ENCODE assay signal across 8 cellular contexts in the genomic region with DNA sequence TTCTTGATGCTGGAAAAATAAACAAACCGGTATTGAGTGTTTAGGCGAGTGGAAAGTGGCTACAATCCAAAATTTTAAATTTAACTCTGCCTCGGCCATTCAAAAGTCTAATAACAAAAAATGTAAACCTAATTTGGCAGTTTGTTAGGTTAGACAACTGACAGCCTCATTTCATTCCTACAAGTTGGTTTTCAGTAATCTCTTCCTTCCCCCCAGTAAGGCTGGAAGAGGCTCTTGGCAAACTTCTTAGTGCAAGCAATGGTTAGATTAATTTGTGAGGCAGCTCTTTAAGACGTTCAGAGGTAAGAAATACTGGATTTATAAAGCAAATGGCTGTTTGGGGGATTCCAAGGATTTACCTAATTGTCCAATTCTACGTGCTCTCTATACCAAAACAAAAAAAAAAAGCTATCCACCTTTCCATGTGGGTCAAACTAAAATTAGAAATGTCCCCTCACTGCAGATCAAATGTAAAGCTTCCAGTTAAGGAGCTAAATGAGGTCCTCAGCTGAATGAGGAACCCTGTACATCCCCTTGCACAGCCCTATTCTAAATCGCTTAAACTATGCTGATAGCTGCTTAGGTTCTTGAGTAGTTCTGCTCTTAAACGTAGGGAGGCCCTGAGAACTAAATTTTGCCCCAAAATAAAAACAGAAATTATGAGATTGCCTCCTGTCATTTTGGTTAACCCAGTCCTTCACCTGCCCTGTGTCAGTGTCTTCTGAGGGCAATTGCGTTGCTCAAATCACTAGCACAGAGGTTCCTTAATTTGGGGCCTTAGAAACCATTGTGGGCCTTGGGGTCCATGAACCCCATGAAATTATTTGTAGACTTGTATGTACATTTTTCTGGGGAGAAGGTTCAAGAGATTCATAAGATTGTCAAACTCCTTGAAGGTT. TPM values are rescaled to one million over a fixed set of nuclear protein-coding genes. Genes with fewer than 3 reads are reported as not detected.
A peak's percentile ranks its signal among the peaks of the same experiment; 100 is the strongest.
DNase-seq lines count a peak whose midpoint lies in the region; ATAC-seq and TF ChIP-seq lines count a peak whose summit lies in the region.

No MANE protein-coding gene starts in this region.

- intact Hi-C loops in heart right ventricle (cut with DNase I): loop anchor here in 2 of 10 donors (1.0 to 5.0 kb wide), 2 partner anchors 9 to 46 kb away; no protein-coding TSS in a partner anchor
- intact Hi-C loops in cardiac septum (cut with DNase I): no loop called here
- intact Hi-C loops in aorta (cut with DNase I): no loop called here

- H3K27ac ChIP-seq in heart right ventricle: peak overlapping the region in 8 of 10 donors; percentile 50 to 99 (median 97)
- H3K27ac ChIP-seq in liver (ENCODE audit: low read depth in 1 of 2, low read length in 2 of 2): peak overlapping the region; percentile 21 to 40
- no peak overlapping the region for H3K27ac ChIP-seq in aorta (ENCODE audit: low read depth in 1 of 2, low read length in 2 of 2)

- ATAC-seq in heart right ventricle (no peak), aorta (ENCODE audit: low FRiP score) (no peak)
- no peak for ATAC-seq in activated naive CD8-positive, alpha-beta T cell treated with anti-CD3 and anti-CD28 coated beads, Interleukin-2, amount 10 ng/mL, durations not matched to agents 7 days and 5 days (ENCODE audit: low read depth)

- H3K27me3 Mint-ChIP-seq in activated naive CD8-positive, alpha-beta T cell treated with anti-CD3 and anti-CD28 coated beads, Interleukin-2, amount 10 ng/mL, durations not matched to agents 7 days and 5 days: no peaks in the 10 kb centered on the region

- TF ChIP-seq RAD21 in liver (IDR thresholded peaks at IDR 0.05): no peak

- H3K4me1 Mint-ChIP-seq in activated naive CD8-positive, alpha-beta T cell treated with anti-CD3 and anti-CD28 coated beads, Interleukin-2, amount 10 ng/mL, durations not matched to agents 7 days and 5 days: peaks cover 25% of the 10 kb centered on the region

- H3K4me3 ChIP-seq in heart right ventricle (peak overlapping the region; percentile 63 to 97 (median 76)), liver (ENCODE audit: low read depth in 1 of 3, low read length in 3 of 3) (peak overlapping the region; percentile 1 to 92 (median 67)), aorta (ENCODE audit: low read length in 2 of 2) (peak overlapping the region; percentile 41 to 48)

- DNase-seq in heart right ventricle: no peak
- DNase-seq in cardiac septum (ENCODE audit: low spot score): no peak
- no peak for DNase-seq in activated naive CD8-positive, alpha-beta T cell treated with anti-CD3 and anti-CD28 coated beads, Interleukin-2, amount 10 ng/mL, durations not matched to agents 7 days and 5 days
- DNase-seq in aorta: peak; percentile 1 to 4
- no peak for DNase-seq in GM13976 (ENCODE audit: low spot score)
- DNase-seq in H4 (ENCODE audit: low spot score): no peak
- DNase-seq in NCI-H187 (lab: John Stamatoyannopoulos, UW): no peak

- 25 to 27% methylated on average over 8 of the region's 8 CpGs for WGBS in heart right ventricle, 2 donors
- 28% methylated on average over 8 of the region's 8 CpGs for WGBS in liver
- 10 to 12% methylated on average over 8 of the region's 8 CpGs for WGBS in aorta, 2 donors

- POLR2A ChIA-PET in activated naive CD8-positive, alpha-beta T cell treated with anti-CD3 and anti-CD28 coated beads, Interleukin-2, amount 10 ng/mL, durations not matched to agents 7 days and 5 days (lab: Charles Lee): interaction anchor here (0.6 to 8.8 kb wide), 17 partner anchors 9 to 595 kb away, joined by 3 to 290 read pairs (median 4); a partner anchor contains a TSS

- TF ChIP-seq CTCF in heart right ventricle (IDR thresholded peaks at IDR 0.05): no peak
- TF ChIP-seq CTCF in liver (IDR thresholded peaks at IDR 0.05; ENCODE audit: low read depth, low read length, missing input control): no peak
- no peak for TF ChIP-seq CTCF in GM13976 (IDR thresholded peaks at IDR 0.05; ENCODE audit: borderline replicate concordance, control extremely low read depth, extremely low read depth, insufficient read depth, missing control alignments)

- H3K36me3 ChIP-seq in heart right ventricle: no peaks in the 10 kb centered on the region
- no peaks in the 10 kb centered on the region for H3K36me3 ChIP-seq in liver (ENCODE audit: control insufficient read depth in 4 of 4, insufficient read depth in 3 of 4, low read depth in 1 of 4, low read length in 3 of 4)
- no peaks in the 10 kb centered on the region for H3K36me3 ChIP-seq in aorta (ENCODE audit: control insufficient read depth in 1 of 2, insufficient read depth in 2 of 2, low read length in 1 of 2)

- peak overlapping the region; percentile 78 for H3K27ac Mint-ChIP-seq in activated naive CD8-positive, alpha-beta T cell treated with anti-CD3 and anti-CD28 coated beads, Interleukin-2, amount 10 ng/mL, durations not matched to agents 7 days and 5 days

- in situ Hi-C loops in GM13976 (cut with MboI; ENCODE audit: low sequenced_read_pairs, unreplicated experiment): no loop called here

- no peaks in the 10 kb centered on the region for H3K9me3 ChIP-seq in heart right ventricle
- no peaks in the 10 kb centered on the region for H3K9me3 ChIP-seq in liver (ENCODE audit: control insufficient read depth in 4 of 4, low read length in 3 of 4)
- H3K9me3 ChIP-seq in aorta (ENCODE audit: control insufficient read depth, low read length): no peaks in the 10 kb centered on the region

- H3K4me1 ChIP-seq in heart right ventricle (peaks cover 9 to 60% (median 47%) of the 10 kb centered on the region in 9 donors), liver (ENCODE audit: control insufficient read depth in 4 of 4, insufficient read depth in 4 of 4, low read length in 3 of 4) (peaks cover 2 to 38% (median 31%) of the 10 kb centered on the region in 4 donors), aorta (ENCODE audit: control insufficient read depth in 1 of 2, insufficient read depth in 2 of 2, low read length in 2 of 2) (peaks cover 0 to 2% of the 10 kb centered on the region in 2 donors)

- no peaks in the 10 kb centered on the region for H3K27me3 ChIP-seq in heart right ventricle
- H3K27me3 ChIP-seq in liver (ENCODE audit: control insufficient read depth in 4 of 4, insufficient read depth in 4 of 4, low read length in 3 of 4): no peaks in the 10 kb centered on the region
- H3K27me3 ChIP-seq in aorta (ENCODE audit: control insufficient read depth in 1 of 2, insufficient read depth in 2 of 2, low read length in 1 of 2): peaks cover 0 to 2% of the 10 kb centered on the region in 2 donors

- peak overlapping the region; percentile 10 to 42 for H3K9ac ChIP-seq in liver (ENCODE audit: low read depth in 1 of 2, low read length in 2 of 2)

- no peaks in the 10 kb centered on the region for H3K9me3 Mint-ChIP-seq in activated naive CD8-positive, alpha-beta T cell treated with anti-CD3 and anti-CD28 coated beads, Interleukin-2, amount 10 ng/mL, durations not matched to agents 7 days and 5 days

- peaks cover 8% of the 10 kb centered on the region for H3K36me3 Mint-ChIP-seq in activated naive CD8-positive, alpha-beta T cell treated with anti-CD3 and anti-CD28 coated beads, Interleukin-2, amount 10 ng/mL, durations not matched to agents 7 days and 5 days

- H3K4me3 Mint-ChIP-seq in activated naive CD8-positive, alpha-beta T cell treated with anti-CD3 and anti-CD28 coated beads, Interleukin-2, amount 10 ng/mL, durations not matched to agents 7 days and 5 days: peak overlapping the region; percentile 99

TF ChIP-seq in liver, 16 proteins besides CTCF, POLR2A, EP300 and RAD21 (continues in another document):
- no peak for TF ChIP-seq FOXA2 (IDR thresholded peaks at IDR 0.05)
- no peak for TF ChIP-seq TAF1 (conservative IDR thresholded peaks at IDR 0.05)
- TF ChIP-seq RXRA (IDR thresholded peaks at IDR 0.05): no peak
- TF ChIP-seq, protein P1, sequence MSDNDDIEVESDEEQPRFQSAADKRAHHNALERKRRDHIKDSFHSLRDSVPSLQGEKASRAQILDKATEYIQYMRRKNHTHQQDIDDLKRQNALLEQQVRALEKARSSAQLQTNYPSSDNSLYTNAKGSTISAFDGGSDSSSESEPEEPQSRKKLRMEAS (IDR thresholded peaks at IDR 0.05): no peak
- no peak for TF ChIP-seq YY1 (IDR thresholded peaks at IDR 0.05)

RNA-seq across cellular contexts. Expression of a gene that starts 2.9 kb away (rescaled TPM):
- 10 to 100 TPM; 17.0 to 37.4 (median 20.1) TPM for total RNA-seq in heart right ventricle
- 10 to 100 TPM in 1 of 2 donors, 1 to 10 TPM in 1; 8.4 to 11.0 TPM for polyA plus RNA-seq in heart right ventricle
- 19.8 TPM for total RNA-seq in cardiac septum
- total RNA-seq in activated naive CD8-positive, alpha-beta T cell treated with anti-CD3 and anti-CD28 coated beads, Interleukin-2, amount 10 ng/mL, durations not matched to agents 7 days and 5 days: 10 to 100 TPM; 33.6 to 33.7 TPM
- total RNA-seq in liver: 10 to 100 TPM; 13.4 to 14.3 TPM
- polyA plus RNA-seq in liver: 10 to 100 TPM in 1 of 2 donors, 1 to 10 TPM in 1; 7.4 to 11.3 TPM
- total RNA-seq in aorta: 10 to 100 TPM; 48.7 to 64.0 TPM
- 10 to 100 TPM; 40.8 to 62.6 TPM for polyA plus RNA-seq in aorta
- total RNA-seq in H4 (2014; rRNA removed; shearing (Covaris generic)): 4.9 and 6.5 TPM in 2 replicates

RNA-seq across cellular contexts. Expression of a gene that starts 10.5 kb away (rescaled TPM):
- 10 to 100 TPM in 1 of 10 donors, 1 to 10 TPM in 9; 4.6 to 10.3 (median 6.3) TPM for total RNA-seq in heart right ventricle
- 1 to 10 TPM; 3.0 to 6.4 TPM for polyA plus RNA-seq in heart right ventricle
- 3.3 TPM for total RNA-seq in cardiac septum
- total RNA-seq in activated naive CD8-positive, alpha-beta T cell treated with anti-CD3 and anti-CD28 coated beads, Interleukin-2, amount 10 ng/mL, durations not matched to agents 7 days and 5 days: 1 to 10 TPM; 6.7 to 7.7 TPM
- 1 to 10 TPM; 3.5 to 4.8 TPM for total RNA-seq in liver
- polyA plus RNA-seq in liver: 10 to 100 TPM in 1 of 2 donors, 1 to 10 TPM in 1; 6.1 to 10.7 TPM
- 1 to 10 TPM; 2.7 to 6.0 TPM for total RNA-seq in aorta
- polyA plus RNA-seq in aorta: 1 to 10 TPM; 4.4 to 10.0 TPM
- total RNA-seq in H4 (2014; rRNA removed; shearing (Covaris generic)): 5.8 and 10.7 TPM in 2 replicates

RNA-seq across cellular contexts. Expression of a gene that starts 15.7 kb away (rescaled TPM):
- total RNA-seq in heart right ventricle (1 to 10 TPM; 6.1 to 9.7 (median 7.3) TPM), cardiac septum (6.4 TPM), liver (10 to 100 TPM in 1 of 2 donors, 1 to 10 TPM in 1; 4.4 to 51.4 TPM), aorta (10 to 100 TPM; 16.1 to 23.4 TPM)
- polyA plus RNA-seq in heart right ventricle (10 to 100 TPM in 1 of 2 donors, 1 to 10 TPM in 1; 4.2 to 16.7 TPM), liver (10 to 100 TPM; 43.2 to 46.5 TPM), aorta (10 to 100 TPM; 68.6 to 69.7 TPM)
- 10 to 100 TPM; 24.5 to 25.0 TPM for total RNA-seq in activated naive CD8-positive, alpha-beta T cell treated with anti-CD3 and anti-CD28 coated beads, Interleukin-2, amount 10 ng/mL, durations not matched to agents 7 days and 5 days
- 2.1 and 2.6 TPM in 2 replicates for total RNA-seq in H4 (2014; rRNA removed; shearing (Covaris generic))

RNA-seq across cellular contexts. Expression of a gene that starts 18.8 kb away (rescaled TPM):
- total RNA-seq in heart right ventricle: 100 to 1,000 TPM in 9 of 10 donors, 10 to 100 TPM in 1; 87.2 to 188 (median 115) TPM
- 10 to 100 TPM; 44.6 to 72.3 TPM for polyA plus RNA-seq in heart right ventricle
- total RNA-seq in cardiac septum: 87.6 TPM
- total RNA-seq in activated naive CD8-positive, alpha-beta T cell treated with anti-CD3 and anti-CD28 coated beads, Interleukin-2, amount 10 ng/mL, durations not matched to agents 7 days and 5 days: 1 to 10 TPM; 4.2 to 4.9 TPM
- total RNA-seq in liver: 1 to 10 TPM in 1 of 2 donors, under 1 TPM in 1; 0.28 to 2.3 TPM
- 1 to 10 TPM; 1.1 to 1.6 TPM for polyA plus RNA-seq in liver
- total RNA-seq in aorta: 10 to 100 TPM; 94.6 to 97.4 TPM
- polyA plus RNA-seq in aorta: 10 to 100 TPM; 22.8 to 93.8 TPM
- total RNA-seq in H4 (2014; rRNA removed; shearing (Covaris generic)): 21.0 and 157 TPM in 2 replicates

Comparison
In these comparisons a context has a peak if more than half of its experiments do, and no peak if none do; other contexts are left out.
1. DNase-seq: peak in aorta (2 of 2); none in heart right ventricle (0 of 2), cardiac septum (single experiment), activated naive CD8-positive, alpha-beta T cell treated with anti-CD3 and anti-CD28 coated beads, Interleukin-2, amount 10 ng/mL, durations not matched to agents 7 days and 5 days (single experiment), GM13976 (single experiment), H4 (single experiment) and NCI-H187 (0 of 2).
2. H3K27ac ChIP-seq: peak in heart right ventricle (8 of 10) and liver (2 of 2); none in aorta (0 of 2).
3. Peak in every context shown above with its lines, with median percentiles within 50 percentile points of each other: H3K4me3 ChIP-seq.